Comparison of ENCODE assay signal across 7 cellular contexts in the genomic region with DNA sequence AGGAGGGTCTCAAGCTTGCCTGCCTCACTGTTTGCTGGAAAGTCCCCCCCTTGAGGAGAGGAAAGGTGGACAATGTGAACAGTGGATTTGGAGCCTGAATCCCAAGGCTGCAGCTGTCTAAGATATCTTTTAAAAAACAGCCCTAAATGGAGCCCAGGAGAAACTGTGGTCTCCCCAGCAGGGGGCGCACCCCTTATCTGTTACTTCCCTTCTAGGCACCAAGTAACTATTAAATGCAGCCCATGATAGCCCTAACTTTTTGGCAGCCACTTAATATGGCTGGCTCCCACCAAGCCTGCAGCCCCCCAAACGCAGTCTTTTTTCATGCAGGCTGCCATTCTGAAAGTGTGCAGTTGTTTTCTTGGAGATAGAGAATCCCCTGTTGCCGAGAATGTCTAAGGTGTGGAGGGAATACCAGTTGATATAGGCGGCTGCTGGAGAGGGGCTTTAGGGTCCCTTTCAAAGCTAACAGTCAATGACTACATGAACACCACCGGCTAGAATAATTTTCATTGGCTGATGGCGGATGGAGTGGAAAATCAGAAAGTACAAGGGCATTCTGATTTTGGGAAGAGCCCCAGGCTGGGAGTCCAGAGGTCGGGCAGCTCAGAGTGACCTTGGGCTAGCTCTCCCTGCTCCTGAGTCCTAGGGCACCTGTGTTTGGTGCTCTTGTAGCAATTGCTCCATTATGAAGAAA. TPM values are rescaled to one million over a fixed set of nuclear protein-coding genes. Genes with fewer than 3 reads are reported as not detected.
DNase-seq lines count a peak whose midpoint lies in the region; ATAC-seq and TF ChIP-seq lines count a peak whose summit lies in the region.

No MANE protein-coding gene starts in this region.

- no peak overlapping the region for H3K9ac ChIP-seq in DND-41 (ENCODE audit: low read depth, low read length)

- H3K79me2 ChIP-seq in DND-41 (ENCODE audit: insufficient read depth, low read length): no peaks in the 10 kb centered on the region

- H3K4me1 Mint-ChIP-seq in activated T-helper 17 cell treated with anti-CD3 and anti-CD28 coated beads, Interleukin-2, amount 50 U/mL, for 72 hours: no peaks in the 10 kb centered on the region
- peaks cover 11% of the 10 kb centered on the region for H3K4me1 Mint-ChIP-seq in stimulated activated memory B cell treated with anti-CD40 and anti-IgM and Interleukin-4, amounts not matched to agents 10 μg/mL and 1 μg/mL and 100 μg/mL, for 72 hours

- no peak for DNase-seq in DND-41
- no peak for DNase-seq in HFF-Myc (ENCODE audit: extremely low read depth, low read depth)
- DNase-seq in right lobe of liver: peak in 2 of 3 donors; percentile 47 to 52
- no peak for DNase-seq in SW480 (ENCODE audit: low spot score)
- DNase-seq in T-helper 9 cell: no peak

- no peak overlapping the region for H3K27ac Mint-ChIP-seq in activated T-helper 17 cell treated with anti-CD3 and anti-CD28 coated beads, Interleukin-2, amount 50 U/mL, for 72 hours
- H3K27ac Mint-ChIP-seq in stimulated activated memory B cell treated with anti-CD40 and anti-IgM and Interleukin-4, amounts not matched to agents 10 μg/mL and 1 μg/mL and 100 μg/mL, for 72 hours: no peak overlapping the region

- ATAC-seq in DND-41 (ENCODE audit: insufficient read depth, low read depth) (no peak), right lobe of liver (peak; percentile 33 to 64 (median 50))
- ATAC-seq in activated T-helper 17 cell treated with anti-CD3 and anti-CD28 coated beads, Interleukin-2, amount 50 U/mL, for 72 hours (replicated peaks): peak; percentile 32
- no peak for ATAC-seq in stimulated activated memory B cell treated with anti-CD40 and anti-IgM and Interleukin-4, amounts not matched to agents 10 μg/mL and 1 μg/mL and 100 μg/mL, for 72 hours

- H4K20me1 ChIP-seq in DND-41 (ENCODE audit: insufficient read depth, low read length): no peaks in the 10 kb centered on the region

- TF ChIP-seq POLR2A in right lobe of liver (IDR thresholded peaks at IDR 0.05): no peak

- H3K27me3 Mint-ChIP-seq in activated T-helper 17 cell treated with anti-CD3 and anti-CD28 coated beads, Interleukin-2, amount 50 U/mL, for 72 hours: peaks cover 42% of the 10 kb centered on the region
- peaks cover 77% of the 10 kb centered on the region for H3K27me3 Mint-ChIP-seq in stimulated activated memory B cell treated with anti-CD40 and anti-IgM and Interleukin-4, amounts not matched to agents 10 μg/mL and 1 μg/mL and 100 μg/mL, for 72 hours

- H3K36me3 ChIP-seq in DND-41 (ENCODE audit: insufficient read depth, low read length): no peaks in the 10 kb centered on the region
- no peaks in the 10 kb centered on the region for H3K36me3 ChIP-seq in right lobe of liver

- no peaks in the 10 kb centered on the region for H3K9me3 Mint-ChIP-seq in activated T-helper 17 cell treated with anti-CD3 and anti-CD28 coated beads, Interleukin-2, amount 50 U/mL, for 72 hours
- no peaks in the 10 kb centered on the region for H3K9me3 Mint-ChIP-seq in stimulated activated memory B cell treated with anti-CD40 and anti-IgM and Interleukin-4, amounts not matched to agents 10 μg/mL and 1 μg/mL and 100 μg/mL, for 72 hours

- intact Hi-C loops in right lobe of liver (cut with DNase I): loop anchor here (10.0 kb wide), 1 partner anchor 60 kb away; no protein-coding TSS in a partner anchor

- no peak overlapping the region for H3K4me3 ChIP-seq in DND-41 (ENCODE audit: low read depth in 1 of 2, low read length in 2 of 2)
- no peak overlapping the region for H3K4me3 ChIP-seq in HFF-Myc (replicated peaks; ENCODE audit: low read depth, low read length)
- H3K4me3 ChIP-seq in right lobe of liver: no peak overlapping the region

- H3K27me3 ChIP-seq in DND-41 (ENCODE audit: insufficient read depth, low read length, poor library complexity) (peaks cover 6% of the 10 kb centered on the region), right lobe of liver (no peaks in the 10 kb centered on the region)

- H2AFZ ChIP-seq in DND-41 (ENCODE audit: low read depth, low read length): no peak overlapping the region

- TF ChIP-seq CTCF in DND-41 (IDR thresholded peaks at IDR 0.05; ENCODE audit: borderline replicate concordance, extremely low read depth, low read length, poor library complexity, severe bottlenecking) (peak; percentile 54), HFF-Myc (IDR thresholded peaks at IDR 0.05; ENCODE audit: low read depth, low read length, missing control alignments) (peak; percentile 55), right lobe of liver (IDR thresholded peaks at IDR 0.05) (peak; percentile 29 to 60 (median 46))

- no peaks in the 10 kb centered on the region for H3K36me3 Mint-ChIP-seq in activated T-helper 17 cell treated with anti-CD3 and anti-CD28 coated beads, Interleukin-2, amount 50 U/mL, for 72 hours (ENCODE audit: low read depth)
- H3K36me3 Mint-ChIP-seq in stimulated activated memory B cell treated with anti-CD40 and anti-IgM and Interleukin-4, amounts not matched to agents 10 μg/mL and 1 μg/mL and 100 μg/mL, for 72 hours: no peaks in the 10 kb centered on the region

- H3K27ac ChIP-seq in DND-41 (ENCODE audit: low read length) (no peak overlapping the region), right lobe of liver (no peak overlapping the region)

- no peaks in the 10 kb centered on the region for H3K4me1 ChIP-seq in DND-41 (ENCODE audit: insufficient read depth, low read length)
- no peaks in the 10 kb centered on the region for H3K4me1 ChIP-seq in right lobe of liver

- H3K9me3 ChIP-seq in DND-41 (ENCODE audit: insufficient read depth, low read length, severe bottlenecking) (no peaks in the 10 kb centered on the region), right lobe of liver (no peaks in the 10 kb centered on the region)

- no peak overlapping the region for H3K4me3 Mint-ChIP-seq in activated T-helper 17 cell treated with anti-CD3 and anti-CD28 coated beads, Interleukin-2, amount 50 U/mL, for 72 hours
- no peak overlapping the region for H3K4me3 Mint-ChIP-seq in stimulated activated memory B cell treated with anti-CD40 and anti-IgM and Interleukin-4, amounts not matched to agents 10 μg/mL and 1 μg/mL and 100 μg/mL, for 72 hours

- H3K4me2 ChIP-seq in DND-41 (ENCODE audit: insufficient read depth, low read length): no peak overlapping the region

- 60% methylated on average over 4 of the region's 7 CpGs for WGBS in right lobe of liver (ENCODE audit: insufficient coverage, low coverage, low lambda C conversion rate, missing lambda C conversion rate)

RNA-seq across cellular contexts. Expression of gene RHCG, which starts 1.3 kb away (rescaled TPM):
- total RNA-seq in activated T-helper 17 cell treated with anti-CD3 and anti-CD28 coated beads, Interleukin-2, amount 50 U/mL, for 72 hours: not detected
- under 1 TPM in 5 of 6 experiments, not detected in 1; 0.20 to 0.82 (median 0.37) TPM for total RNA-seq in right lobe of liver

Comparison
In these comparisons a context has a peak if more than half of its experiments do, and no peak if none do; other contexts are left out.
1. ATAC-seq: peak in activated T-helper 17 cell treated with anti-CD3 and anti-CD28 coated beads, Interleukin-2, amount 50 U/mL, for 72 hours (single experiment) and right lobe of liver (4 of 4); none in DND-41 (single experiment) and stimulated activated memory B cell treated with anti-CD40 and anti-IgM and Interleukin-4, amounts not matched to agents 10 μg/mL and 1 μg/mL and 100 μg/mL, for 72 hours (single experiment).
2. DNase-seq: peak in right lobe of liver (2 of 3); none in DND-41 (single experiment), HFF-Myc (single experiment), SW480 (single experiment) and T-helper 9 cell (single experiment).
3. Peak in every context shown above with its lines, with median percentiles within 50 percentile points of each other: CTCF ChIP-seq.